32 cellular contexts compared by ENCODE assay signal in genomic region chr14:34070917-34071407, GRCh38.
"Had no signal": no experiment of that assay in that cellular context is flagged by ENCODE, and none has a peak within 500 bp of the region (broad histone marks: within the 10 kb centered on the region; RNA-seq: fewer than 3 reads in every experiment).

No MANE protein-coding gene starts in this region.

- H3K27ac ChIP-seq: adrenal gland, ascending aorta, body of pancreas, brain microvascular endothelial cell, breast epithelium, cardiac muscle cell had no signal

- H3K36me3 ChIP-seq: adrenal gland, ascending aorta, brain microvascular endothelial cell, breast epithelium, cardiac muscle cell had no signal

- H3K9me3 ChIP-seq: adrenal gland, ascending aorta, body of pancreas, breast epithelium had no signal

- H3K27me3 ChIP-seq: adrenal gland, ascending aorta, body of pancreas, brain microvascular endothelial cell, breast epithelium, cardiac muscle cell had no signal

- H3K4me3 ChIP-seq: adrenal gland, ascending aorta, body of pancreas, breast epithelium, cardiac muscle cell had no signal

- DNase-seq: activated effector memory CD4-positive, alpha-beta T cell treated with anti-CD3 and anti-CD28 coated beads, Interleukin-2, amount 50 U/mL, for 16 hours; activated effector memory CD4-positive, alpha-beta T cell treated with Interleukin-2 at 50 U/mL for 16 hours; activated gamma-delta T cell; activated gamma-delta T cell treated with Interleukin-2 at 50 U/mL for 16 hours; activated naive CD4-positive, alpha-beta T cell; activated naive CD4-positive, alpha-beta T cell treated with anti-CD3 and anti-CD28 coated beads for 36 hours; activated naive CD4-positive, alpha-beta T cell treated with anti-CD3 and anti-CD28 coated beads, Interleukin-2, amount 10 ng/mL, durations not matched to agents 7 days and 5 days; activated naive CD4-positive, alpha-beta T cell treated with anti-CD3 and anti-CD28 coated beads, Interleukin-2, amount 50 U/mL, for 16 hours; activated naive CD4-positive, alpha-beta T cell treated with Interleukin-2 at 50 U/mL for 16 hours; activated naive CD8-positive, alpha-beta T cell treated with anti-CD3 and anti-CD28 coated beads for 36 hours; activated naive CD8-positive, alpha-beta T cell treated with anti-CD3 and anti-CD28 coated beads, Interleukin-2, amount 10 ng/mL, durations not matched to agents 7 days and 5 days; activated naive CD8-positive, alpha-beta T cell treated with anti-CD3 and anti-CD28 coated beads, Interleukin-2, amount 50 U/mL, for 24 hours; activated T-cell treated with anti-CD3 and anti-CD28 coated beads, Interleukin-2, amount 50 U/mL, for 24 hours; activated T-cell treated with anti-CD3 and anti-CD28 coated beads, Interleukin-2, amount 50 U/mL, for 4 hours; activated T-cell treated with anti-CD3 and anti-CD28 coated beads, Interleukin-2, amount 50 U/mL, for 48 hours; activated T-cell treated with anti-CD3 and anti-CD28 coated beads, Interleukin-2, amount 50 U/mL, for 72 hours; adrenal gland; amniotic stem cell; amygdala; anterior cingulate cortex; aorta; body of pancreas; brain microvascular endothelial cell; caudate nucleus; central memory CD4-positive, alpha-beta T cell; cerebellar nuclear complex had no signal

- H3K4me1 ChIP-seq: adrenal gland, body of pancreas, breast epithelium had no signal

- ATAC-seq: activated naive CD4-positive, alpha-beta T cell treated with anti-CD3 and anti-CD28 coated beads, Interleukin-2, amount 50 U/mL, for 72 hours; activated naive CD8-positive, alpha-beta T cell treated with anti-CD3 and anti-CD28 coated beads, Interleukin-2, amount 50 U/mL, for 24 hours; activated T-cell treated with anti-CD3 and anti-CD28 coated beads, Interleukin-2, amount 50 U/mL, for 4 hours; activated T-cell treated with anti-CD3 and anti-CD28 coated beads, Interleukin-2, amount 50 U/mL, for 72 hours; activated T-helper 17 cell treated with anti-CD3 and anti-CD28 coated beads, Interleukin-2, amount 50 U/mL, for 72 hours; body of pancreas had no signal

- FAIRE-seq: astrocyte had no signal
